Comparison of ENCODE assay signal across 13 cellular contexts in the genomic region with DNA sequence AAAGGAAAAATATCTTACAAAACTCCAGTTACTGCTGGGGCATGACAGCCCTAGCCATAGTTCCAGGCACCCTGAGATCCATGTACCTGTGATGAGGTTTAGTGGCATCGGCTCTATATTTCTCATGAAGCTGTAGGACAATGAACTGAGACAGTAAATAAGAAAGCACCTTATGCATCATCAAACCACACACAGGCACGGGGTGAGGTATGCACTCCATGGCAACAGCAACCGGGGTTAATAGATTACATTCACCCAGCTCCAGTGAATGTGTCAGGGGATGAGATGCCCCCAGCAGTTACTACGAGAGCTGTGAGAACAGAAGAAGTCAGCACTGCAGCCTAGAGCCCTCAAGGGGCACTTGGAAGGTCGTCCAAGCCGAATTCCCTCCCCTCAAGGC.
A peak's percentile ranks its signal among the peaks of the same experiment; 100 is the strongest.
DNase-seq lines count a peak whose midpoint lies in the region; ATAC-seq and TF ChIP-seq lines count a peak whose summit lies in the region.
"Had no signal": no experiment of that assay in that cellular context is flagged by ENCODE, and none has a peak within 500 bp of the region (broad histone marks: within the 10 kb centered on the region; RNA-seq: fewer than 3 reads in every experiment).

No MANE protein-coding gene starts in this region.

- WGBS in tibial nerve, 2 donors = 78 to 88% methylated on average over 6 of the region's 6 CpGs
- WGBS in GM23248 (ENCODE audit: low coverage in 1 of 2, low lambda C conversion rate in 2 of 2, missing lambda C conversion rate in 2 of 2), 2 experiments = 82 to 83% methylated on average over 6 of the region's 6 CpGs

- no peak for TF ChIP-seq POLR2A in tibial nerve (IDR thresholded peaks at IDR 0.05)

- in situ Hi-C loops in GM23248 (cut with MboI) = loop anchor here (10.0 kb wide), 1 partner anchor 64 kb away; no protein-coding TSS in a partner anchor

- H3K9me3 Mint-ChIP-seq in activated naive CD8-positive, alpha-beta T cell treated with anti-CD3 and anti-CD28 coated beads, Interleukin-2, amount 50 U/mL, for 24 hours = peaks cover 4% of the 10 kb centered on the region
- H3K9me3 Mint-ChIP-seq: activated T-helper 2 cell treated with anti-CD3 and anti-CD28 coated beads, Interferon-gamma antibody, Interleukin-2, Interleukin-4, amounts not matched to agents 10 μg/mL and 5 μg/mL and 100 μg/mL, durations not matched to agents 14 hours and 24 hours and 36 hours had no signal

- H3K27ac Mint-ChIP-seq in activated naive CD8-positive, alpha-beta T cell treated with anti-CD3 and anti-CD28 coated beads, Interleukin-2, amount 50 U/mL, for 24 hours = no peak overlapping the region
- H3K27ac Mint-ChIP-seq: naive B cell had no signal

- H3K4me1 Mint-ChIP-seq in activated naive CD8-positive, alpha-beta T cell treated with anti-CD3 and anti-CD28 coated beads, Interleukin-2, amount 50 U/mL, for 24 hours = peaks cover 10% of the 10 kb centered on the region

- H3K9ac ChIP-seq in GM23248 = no peak overlapping the region
- H3K9ac ChIP-seq: BLaER1 treated with 17β-estradiol and CSF1 and Interleukin-3, amounts not matched to agents 10 nM and 100 nM had no signal

- H3K79me2 ChIP-seq in GM23248 (ENCODE audit: insufficient read depth) = no peaks in the 10 kb centered on the region

- no peaks in the 10 kb centered on the region for H3K36me3 Mint-ChIP-seq in activated naive CD8-positive, alpha-beta T cell treated with anti-CD3 and anti-CD28 coated beads, Interleukin-2, amount 50 U/mL, for 24 hours (ENCODE audit: low read depth)
- H3K36me3 Mint-ChIP-seq: naive B cell had no signal

- no peak for TF ChIP-seq EP300 in tibial nerve (IDR thresholded peaks at IDR 0.05)

- no peak overlapping the region for H2AFZ ChIP-seq in GM23248

- H3K9me3 ChIP-seq in tibial nerve = peaks cover 0 to 5% (median 0%) of the 10 kb centered on the region in 4 donors
- H3K9me3 ChIP-seq in GM23248 (ENCODE audit: low read depth) = no peaks in the 10 kb centered on the region
- H3K9me3 ChIP-seq: testis had no signal

- no peak overlapping the region for H3K4me3 Mint-ChIP-seq in activated naive CD8-positive, alpha-beta T cell treated with anti-CD3 and anti-CD28 coated beads, Interleukin-2, amount 50 U/mL, for 24 hours
- H3K4me3 Mint-ChIP-seq: naive B cell had no signal

- DNase-seq in stimulated activated CD4-positive, alpha-beta T cell treated with anti-CD3 and anti-CD28 coated beads, Interleukin-15, amount 100 ng/mL, for 24 hours = peak; percentile 57
- no peak for DNase-seq in stimulated activated CD4-positive, alpha-beta T cell treated with anti-CD3 and anti-CD28 coated beads, Interleukin-4, amount 100 ng/mL, for 1 hour
- peak; percentile 14 for DNase-seq in activated naive CD8-positive, alpha-beta T cell treated with anti-CD3 and anti-CD28 coated beads, Interleukin-2, amount 50 U/mL, for 24 hours
- DNase-seq in tibial nerve (ENCODE audit: low spot score in 2 of 2) (no peak), GM03348 (ENCODE audit: low spot score) (no peak), GM23248 (no peak), KG1 (lab: John Stamatoyannopoulos, UW) (no peak)
- DNase-seq: naive B cell, SW 1271, testis had no signal

- H3K27me3 ChIP-seq in tibial nerve = no peaks in the 10 kb centered on the region
- H3K27me3 ChIP-seq in GM23248 (replicated peaks; ENCODE audit: insufficient read depth) = no peaks in the 10 kb centered on the region
- H3K27me3 ChIP-seq: testis had no signal

- H3K27ac ChIP-seq in tibial nerve (no peak overlapping the region), GM23248 (no peak overlapping the region)
- H3K27ac ChIP-seq: BLaER1 treated with 17β-estradiol and CSF1 and Interleukin-3, amounts not matched to agents 10 nM and 100 nM; testis had no signal

- H3K36me3 ChIP-seq in tibial nerve (no peaks in the 10 kb centered on the region), GM23248 (ENCODE audit: low read depth) (no peaks in the 10 kb centered on the region)
- H3K36me3 ChIP-seq: BLaER1 treated with 17β-estradiol and CSF1 and Interleukin-3, amounts not matched to agents 10 nM and 100 nM had no signal

- ATAC-seq in HG03025 (IDR thresholded peaks at IDR 0.05; ENCODE audit: low FRiP score, unreplicated experiment) = peak; percentile 59
- ATAC-seq in activated naive CD8-positive, alpha-beta T cell treated with anti-CD3 and anti-CD28 coated beads, Interleukin-2, amount 50 U/mL, for 24 hours = peak; percentile 84

- H3K9me2 ChIP-seq in GM23248 (ENCODE audit: insufficient read depth) = no peaks in the 10 kb centered on the region

- peaks cover 0 to 15% (median 2%) of the 10 kb centered on the region in 4 donors for H3K4me1 ChIP-seq in tibial nerve
- H3K4me1 ChIP-seq in GM23248 (ENCODE audit: insufficient read depth) = peaks cover 12% of the 10 kb centered on the region

- H3F3A ChIP-seq in GM23248 (ENCODE audit: insufficient read depth) = peaks cover 5% of the 10 kb centered on the region; the same call in 1 of the 2 replicates

- peaks cover 86% of the 10 kb centered on the region for H3K27me3 Mint-ChIP-seq in activated naive CD8-positive, alpha-beta T cell treated with anti-CD3 and anti-CD28 coated beads, Interleukin-2, amount 50 U/mL, for 24 hours

- H3K4me2 ChIP-seq in GM23248 (ENCODE audit: unreplicated experiment) = no peak overlapping the region
- H3K4me2 ChIP-seq: BLaER1 treated with 17β-estradiol and CSF1 and Interleukin-3, amounts not matched to agents 10 nM and 100 nM had no signal

- H4K20me1 ChIP-seq in GM23248 (ENCODE audit: insufficient read depth) = no peaks in the 10 kb centered on the region

- TF ChIP-seq CTCF in tibial nerve (IDR thresholded peaks at IDR 0.05) = no peak

- H3K4me3 ChIP-seq in tibial nerve (no peak overlapping the region), GM23248 (no peak overlapping the region)
- H3K4me3 ChIP-seq: BLaER1 treated with 17β-estradiol and CSF1 and Interleukin-3, amounts not matched to agents 10 nM and 100 nM; testis had no signal

Comparison
In these comparisons a context has a peak if more than half of its experiments do, and no peak if none do; other contexts are left out.
1. DNase-seq: peak in stimulated activated CD4-positive, alpha-beta T cell treated with anti-CD3 and anti-CD28 coated beads, Interleukin-15, amount 100 ng/mL, for 24 hours (single experiment) and activated naive CD8-positive, alpha-beta T cell treated with anti-CD3 and anti-CD28 coated beads, Interleukin-2, amount 50 U/mL, for 24 hours (single experiment); none in stimulated activated CD4-positive, alpha-beta T cell treated with anti-CD3 and anti-CD28 coated beads, Interleukin-4, amount 100 ng/mL, for 1 hour (single experiment), tibial nerve (0 of 2), GM03348 (single experiment), GM23248 (single experiment) and KG1 (single experiment).